ENCODE assay signal across 28 cellular contexts in genomic region chr1:248755505-248755904, GRCh38. TPM values are rescaled to one million over a fixed set of nuclear protein-coding genes. Genes with fewer than 3 reads are reported as not detected.
"Had no signal": no experiment of that assay in that cellular context is flagged by ENCODE, and none has a peak within 500 bp of the region (broad histone marks: within the 10 kb centered on the region; RNA-seq: fewer than 3 reads in every experiment).

A gene with protein sequence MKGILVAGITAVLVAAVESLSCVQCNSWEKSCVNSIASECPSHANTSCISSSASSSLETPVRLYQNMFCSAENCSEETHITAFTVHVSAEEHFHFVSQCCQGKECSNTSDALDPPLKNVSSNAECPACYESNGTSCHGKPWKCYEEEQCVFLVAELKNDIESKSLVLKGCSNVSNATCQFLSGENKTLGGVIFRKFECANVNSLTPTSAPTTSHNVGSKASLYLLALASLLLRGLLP (minus strand): TSS chr1:248755759. CDS start chr1:248751081, 4,678 bp downstream.

- H3K27me3 ChIP-seq: gastrocnemius medialis, ovary, right atrium auricular region, spleen, tibial nerve had no signal

- H3K4me3 Mint-ChIP-seq: activated CD4-positive, alpha-beta memory T cell treated with anti-CD3 and anti-CD28 coated beads, Interleukin-2, amount 10 ng/mL, durations not matched to agents 7 days and 5 days; activated CD4-positive, alpha-beta T cell treated with anti-CD3 and anti-CD28 coated beads, Interleukin-2, amount 10 ng/mL, durations not matched to agents 7 days and 5 days; activated T-cell treated with anti-CD3 and anti-CD28 coated beads, Interleukin-2, amount 50 U/mL, for 24 hours; activated T-helper 17 cell treated with anti-CD3 and anti-CD28 coated beads, Interleukin-2, amount 50 U/mL, for 72 hours; dendritic cell treated with granulocyte-macrophage colony-stimulating factor and Interleukin-4, amounts not matched to agents 40 ng/mL and 50 ng/mL, for 4 days; mesothelial cell of epicardium; nephron progenitor cell had no signal

- H3K27ac ChIP-seq: gastrocnemius medialis, ovary, psoas muscle, right atrium auricular region, tibial nerve had no signal

- ATAC-seq: activated T-helper 17 cell treated with anti-CD3 and anti-CD28 coated beads, Interleukin-2, amount 50 U/mL, for 72 hours; gastrocnemius medialis; psoas muscle; SK-N-SH treated with all-trans-retinoic acid at 6 μM for 48 hours had no signal

- H3K27ac Mint-ChIP-seq: activated CD4-positive, alpha-beta memory T cell treated with anti-CD3 and anti-CD28 coated beads, Interleukin-2, amount 10 ng/mL, durations not matched to agents 7 days and 5 days; activated CD4-positive, alpha-beta T cell treated with anti-CD3 and anti-CD28 coated beads, Interleukin-2, amount 10 ng/mL, durations not matched to agents 7 days and 5 days; activated T-cell treated with anti-CD3 and anti-CD28 coated beads, Interleukin-2, amount 50 U/mL, for 24 hours; activated T-helper 17 cell treated with anti-CD3 and anti-CD28 coated beads, Interleukin-2, amount 50 U/mL, for 72 hours; dendritic cell treated with granulocyte-macrophage colony-stimulating factor and Interleukin-4, amounts not matched to agents 40 ng/mL and 50 ng/mL, for 4 days; mesothelial cell of epicardium; nephron progenitor cell had no signal

- H3K36me3 ChIP-seq: gastrocnemius medialis, ovary, right atrium auricular region, spleen, tibial nerve had no signal

- H3K9me3 Mint-ChIP-seq: activated CD4-positive, alpha-beta T cell treated with anti-CD3 and anti-CD28 coated beads, Interleukin-2, amount 10 ng/mL, durations not matched to agents 7 days and 5 days; activated T-cell treated with anti-CD3 and anti-CD28 coated beads, Interleukin-2, amount 50 U/mL, for 24 hours; activated T-helper 17 cell treated with anti-CD3 and anti-CD28 coated beads, Interleukin-2, amount 50 U/mL, for 72 hours had no signal

- H3K9me3 ChIP-seq: gastrocnemius medialis, ovary, psoas muscle, right atrium auricular region, spleen, tibial nerve had no signal

- H3K27me3 Mint-ChIP-seq: activated CD4-positive, alpha-beta memory T cell treated with anti-CD3 and anti-CD28 coated beads, Interleukin-2, amount 10 ng/mL, durations not matched to agents 7 days and 5 days; activated CD4-positive, alpha-beta T cell treated with anti-CD3 and anti-CD28 coated beads, Interleukin-2, amount 10 ng/mL, durations not matched to agents 7 days and 5 days; dendritic cell treated with granulocyte-macrophage colony-stimulating factor and Interleukin-4, amounts not matched to agents 40 ng/mL and 50 ng/mL, for 4 days had no signal

- DNase-seq: activated CD4-positive, alpha-beta memory T cell treated with anti-CD3 and anti-CD28 coated beads, Interleukin-2, amount 10 ng/mL, durations not matched to agents 7 days and 5 days; activated CD4-positive, alpha-beta T cell treated with anti-CD3 and anti-CD28 coated beads for 1 hour; activated CD4-positive, alpha-beta T cell treated with anti-CD3 and anti-CD28 coated beads, Interleukin-2, amount 10 ng/mL, durations not matched to agents 7 days and 5 days; activated CD8-positive, alpha-beta memory T cell treated with anti-CD3 and anti-CD28 coated beads, Interleukin-2, amount 50 U/mL, for 48 hours; activated gamma-delta T cell treated with Interleukin-2 at 50 U/mL for 16 hours; activated naive CD4-positive, alpha-beta T cell treated with anti-CD3 and anti-CD28 coated beads, Interleukin-2, amount 50 U/mL, for 16 hours; activated T-cell treated with anti-CD3 and anti-CD28 coated beads, Interleukin-2, amount 50 U/mL, for 24 hours; amygdala; caudate nucleus; effector CD4-positive, alpha-beta T cell; gastrocnemius medialis; glutamatergic neuron; islet precursor cell; nephron progenitor cell; ovary; psoas muscle; spleen; stimulated activated naive CD4-positive, alpha-beta T cell; T-helper 2 cell had no signal

- H3K4me3 ChIP-seq: gastrocnemius medialis, ovary, psoas muscle, right atrium auricular region, spleen, tibial nerve had no signal

- H3K4me1 Mint-ChIP-seq: activated CD4-positive, alpha-beta memory T cell treated with anti-CD3 and anti-CD28 coated beads, Interleukin-2, amount 10 ng/mL, durations not matched to agents 7 days and 5 days; activated CD4-positive, alpha-beta T cell treated with anti-CD3 and anti-CD28 coated beads, Interleukin-2, amount 10 ng/mL, durations not matched to agents 7 days and 5 days; mesothelial cell of epicardium; nephron progenitor cell had no signal

- H3K4me1 ChIP-seq: gastrocnemius medialis, psoas muscle, right atrium auricular region, tibial nerve had no signal

RNA-seq across cellular contexts. Expression of the gene that starts here (rescaled TPM):
- total RNA-seq: activated CD4-positive, alpha-beta memory T cell treated with anti-CD3 and anti-CD28 coated beads, Interleukin-2, amount 10 ng/mL, durations not matched to agents 7 days and 5 days; activated CD4-positive, alpha-beta T cell treated with anti-CD3 and anti-CD28 coated beads, Interleukin-2, amount 10 ng/mL, durations not matched to agents 7 days and 5 days; activated T-helper 17 cell treated with anti-CD3 and anti-CD28 coated beads, Interleukin-2, amount 50 U/mL, for 72 hours; epithelial cell of proximal tubule; liver; mesothelial cell of epicardium; psoas muscle; right atrium auricular region; temporal lobe; tibial nerve had no signal
- polyA plus RNA-seq: liver, ovary, psoas muscle had no signal
